In the genomic region with DNA sequence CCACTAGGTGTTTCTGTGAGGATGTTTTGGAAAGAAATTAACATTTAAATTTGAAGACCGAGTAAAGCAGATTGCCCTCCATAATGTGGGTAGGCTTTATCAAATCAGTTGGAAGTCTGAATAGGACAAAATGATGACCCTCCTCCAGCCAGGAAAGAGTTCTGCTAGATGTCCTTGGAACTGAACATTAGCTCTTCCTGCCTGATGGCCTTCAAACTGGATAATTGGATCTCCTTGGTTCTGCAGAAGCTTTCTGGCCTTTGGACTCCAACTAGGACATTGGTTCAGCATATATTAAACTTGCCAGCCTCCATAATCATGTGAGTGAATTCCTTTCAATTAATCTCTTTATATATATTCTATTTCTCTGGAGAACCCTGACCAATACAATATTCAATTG, we compare ENCODE assay signal across 1 cellular context.
TF ChIP-seq lines count a peak whose summit lies in the region.

No MANE protein-coding gene starts in this region.

TF ChIP-seq in HepG2, 621 proteins besides CTCF, POLR2A, EP300 and RAD21 (continued from another document):
- TF ChIP-seq, protein P1, sequence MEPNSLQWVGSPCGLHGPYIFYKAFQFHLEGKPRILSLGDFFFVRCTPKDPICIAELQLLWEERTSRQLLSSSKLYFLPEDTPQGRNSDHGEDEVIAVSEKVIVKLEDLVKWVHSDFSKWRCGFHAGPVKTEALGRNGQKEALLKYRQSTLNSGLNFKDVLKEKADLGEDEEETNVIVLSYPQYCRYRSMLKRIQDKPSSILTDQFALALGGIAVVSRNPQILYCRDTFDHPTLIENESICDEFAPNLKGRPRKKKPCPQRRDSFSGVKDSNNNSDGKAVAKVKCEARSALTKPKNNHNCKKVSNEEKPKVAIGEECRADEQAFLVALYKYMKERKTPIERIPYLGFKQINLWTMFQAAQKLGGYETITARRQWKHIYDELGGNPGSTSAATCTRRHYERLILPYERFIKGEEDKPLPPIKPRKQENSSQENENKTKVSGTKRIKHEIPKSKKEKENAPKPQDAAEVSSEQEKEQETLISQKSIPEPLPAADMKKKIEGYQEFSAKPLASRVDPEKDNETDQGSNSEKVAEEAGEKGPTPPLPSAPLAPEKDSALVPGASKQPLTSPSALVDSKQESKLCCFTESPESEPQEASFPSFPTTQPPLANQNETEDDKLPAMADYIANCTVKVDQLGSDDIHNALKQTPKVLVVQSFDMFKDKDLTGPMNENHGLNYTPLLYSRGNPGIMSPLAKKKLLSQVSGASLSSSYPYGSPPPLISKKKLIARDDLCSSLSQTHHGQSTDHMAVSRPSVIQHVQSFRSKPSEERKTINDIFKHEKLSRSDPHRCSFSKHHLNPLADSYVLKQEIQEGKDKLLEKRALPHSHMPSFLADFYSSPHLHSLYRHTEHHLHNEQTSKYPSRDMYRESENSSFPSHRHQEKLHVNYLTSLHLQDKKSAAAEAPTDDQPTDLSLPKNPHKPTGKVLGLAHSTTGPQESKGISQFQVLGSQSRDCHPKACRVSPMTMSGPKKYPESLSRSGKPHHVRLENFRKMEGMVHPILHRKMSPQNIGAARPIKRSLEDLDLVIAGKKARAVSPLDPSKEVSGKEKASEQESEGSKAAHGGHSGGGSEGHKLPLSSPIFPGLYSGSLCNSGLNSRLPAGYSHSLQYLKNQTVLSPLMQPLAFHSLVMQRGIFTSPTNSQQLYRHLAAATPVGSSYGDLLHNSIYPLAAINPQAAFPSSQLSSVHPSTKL (CRISPR knock-in tag; IDR thresholded peaks at IDR 0.05) = peak; percentile 71
- TF ChIP-seq HNF4A (CRISPR knock-in tag; IDR thresholded peaks at IDR 0.05) (peak; percentile 87), NCOA2 (CRISPR knock-in tag; IDR thresholded peaks at IDR 0.05) (peak; percentile 45; the same call in 1 of the 2 replicates), GATAD2A (CRISPR knock-in tag; IDR thresholded peaks at IDR 0.05) (peak; percentile 43; the same call in 1 of the 2 replicates), ETV6 (CRISPR knock-in tag; conservative IDR thresholded peaks at IDR 0.05) (no peak), DR1 (CRISPR knock-in tag; IDR thresholded peaks at IDR 0.05) (no peak), SOX5 (CRISPR knock-in tag; IDR thresholded peaks at IDR 0.05; ENCODE audit: borderline replicate concordance) (peak; percentile 75; the same call in 1 of the 2 replicates), ETV5 (CRISPR knock-in tag; IDR thresholded peaks at IDR 0.05; ENCODE audit: borderline replicate concordance) (peak; percentile 59; the same call in 1 of the 2 replicates), ZNF557 (CRISPR knock-in tag; IDR thresholded peaks at IDR 0.05) (no peak), JUN (CRISPR knock-in tag; IDR thresholded peaks at IDR 0.05) (no peak), SOX13 (IDR thresholded peaks at IDR 0.05) (peak; percentile 49; the same call in 1 of the 2 replicates), SOX13 (CRISPR knock-in tag; conservative IDR thresholded peaks at IDR 0.05 in 1 of 2, IDR thresholded peaks at IDR 0.05 in 1 of 2) (peak in 1 of 2 experiments; percentile 90; a peak in 2 of 4 replicates), SALL1 (CRISPR knock-in tag; IDR thresholded peaks at IDR 0.05) (peak; percentile 42; the same call in 1 of the 2 replicates), ESRRA (CRISPR knock-in tag; IDR thresholded peaks at IDR 0.05; ENCODE audit: low read depth) (no peak), ZNF607 (CRISPR knock-in tag; IDR thresholded peaks at IDR 0.05; ENCODE audit: borderline replicate concordance) (no peak), ZNF781 (CRISPR knock-in tag; IDR thresholded peaks at IDR 0.05; ENCODE audit: borderline replicate concordance, not compliant biosample characterization) (no peak), ZNF558 (CRISPR knock-in tag; IDR thresholded peaks at IDR 0.05; ENCODE audit: borderline replicate concordance) (no peak), ZNF367 (CRISPR knock-in tag; IDR thresholded peaks at IDR 0.05; ENCODE audit: borderline replicate concordance) (no peak), IRF2 (CRISPR knock-in tag; IDR thresholded peaks at IDR 0.05) (no peak), PHF5A (CRISPR knock-in tag; IDR thresholded peaks at IDR 0.05; ENCODE audit: low read depth, unreplicated experiment) (no peak), HMG20A (CRISPR knock-in tag; IDR thresholded peaks at IDR 0.05; ENCODE audit: borderline replicate concordance) (peak; percentile 26; the same call in 1 of the 2 replicates), MBNL3 (CRISPR knock-in tag; conservative IDR thresholded peaks at IDR 0.05) (no peak), ZNF644 (CRISPR knock-in tag; IDR thresholded peaks at IDR 0.05; ENCODE audit: low read depth) (peak; percentile 84; the same call in 1 of the 2 replicates), ISL2 (CRISPR knock-in tag; IDR thresholded peaks at IDR 0.05) (0 out of 2 replicates have a peak, but pooled peaks have one; percentile 36), ZNF101 (CRISPR knock-in tag; IDR thresholded peaks at IDR 0.05; ENCODE audit: borderline replicate concordance, low read depth) (no peak), MEIS1 (CRISPR knock-in tag; IDR thresholded peaks at IDR 0.05; ENCODE audit: borderline replicate concordance) (no peak), MYNN (CRISPR knock-in tag; IDR thresholded peaks at IDR 0.05; ENCODE audit: low read depth) (no peak), ZNF549 (CRISPR knock-in tag; IDR thresholded peaks at IDR 0.05) (no peak), MTA1 (CRISPR knock-in tag; IDR thresholded peaks at IDR 0.05; ENCODE audit: borderline replicate concordance) (no peak), MIER3 (CRISPR knock-in tag; IDR thresholded peaks at IDR 0.05; ENCODE audit: borderline replicate concordance) (no peak), ZFP36L1 (CRISPR knock-in tag; IDR thresholded peaks at IDR 0.05) (no peak), CREM (IDR thresholded peaks at IDR 0.05) (no peak), CREM (CRISPR knock-in tag; IDR thresholded peaks at IDR 0.05) (no peak), MIER2 (CRISPR knock-in tag; IDR thresholded peaks at IDR 0.05) (no peak), ZNF652 (CRISPR knock-in tag; IDR thresholded peaks at IDR 0.05; ENCODE audit: borderline replicate concordance, low read depth) (peak; percentile 53; the same call in 1 of the 2 replicates), CENPT (CRISPR knock-in tag; IDR thresholded peaks at IDR 0.05; ENCODE audit: low read depth) (no peak), DPF2 (CRISPR knock-in tag; IDR thresholded peaks at IDR 0.05; ENCODE audit: borderline replicate concordance, low read depth) (0 out of 2 replicates have a peak, but pooled peaks have one; percentile 21)
- TF ChIP-seq, protein P2, sequence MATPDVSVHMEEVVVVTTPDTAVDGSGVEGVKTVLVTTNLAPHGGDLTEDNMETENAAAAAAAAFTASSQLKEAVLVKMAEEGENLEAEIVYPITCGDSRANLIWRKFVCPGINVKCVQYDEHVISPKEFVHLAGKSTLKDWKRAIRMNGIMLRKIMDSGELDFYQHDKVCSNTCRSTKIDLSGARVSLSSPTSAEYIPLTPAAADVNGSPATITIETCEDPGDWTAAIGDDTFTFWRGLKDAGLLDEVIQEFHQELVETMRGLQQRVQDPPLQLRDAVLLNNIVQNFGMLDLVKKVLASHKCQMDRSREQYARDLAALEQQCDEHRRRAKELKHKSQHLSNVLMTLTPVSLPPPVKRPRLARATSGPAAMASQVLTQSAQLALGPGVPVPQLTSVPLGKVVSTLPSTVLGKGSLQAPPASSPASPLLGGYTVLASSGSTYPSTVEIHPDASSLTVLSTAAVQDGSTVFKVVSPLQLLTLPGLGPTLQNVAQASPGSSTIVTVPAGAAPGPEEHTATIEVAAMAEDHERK (CRISPR knock-in tag; IDR thresholded peaks at IDR 0.05; ENCODE audit: low read depth) = no peak
- TF ChIP-seq, protein P3, sequence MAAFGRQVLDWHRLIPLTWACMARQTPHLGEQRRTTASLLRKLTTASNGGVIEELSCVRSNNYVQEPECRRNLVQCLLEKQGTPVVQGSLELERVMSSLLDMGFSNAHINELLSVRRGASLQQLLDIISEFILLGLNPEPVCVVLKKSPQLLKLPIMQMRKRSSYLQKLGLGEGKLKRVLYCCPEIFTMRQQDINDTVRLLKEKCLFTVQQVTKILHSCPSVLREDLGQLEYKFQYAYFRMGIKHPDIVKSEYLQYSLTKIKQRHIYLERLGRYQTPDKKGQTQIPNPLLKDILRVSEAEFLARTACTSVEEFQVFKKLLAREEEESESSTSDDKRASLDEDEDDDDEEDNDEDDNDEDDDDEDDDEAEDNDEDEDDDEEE (CRISPR knock-in tag; IDR thresholded peaks at IDR 0.05) = no peak
- TF ChIP-seq, protein P4, sequence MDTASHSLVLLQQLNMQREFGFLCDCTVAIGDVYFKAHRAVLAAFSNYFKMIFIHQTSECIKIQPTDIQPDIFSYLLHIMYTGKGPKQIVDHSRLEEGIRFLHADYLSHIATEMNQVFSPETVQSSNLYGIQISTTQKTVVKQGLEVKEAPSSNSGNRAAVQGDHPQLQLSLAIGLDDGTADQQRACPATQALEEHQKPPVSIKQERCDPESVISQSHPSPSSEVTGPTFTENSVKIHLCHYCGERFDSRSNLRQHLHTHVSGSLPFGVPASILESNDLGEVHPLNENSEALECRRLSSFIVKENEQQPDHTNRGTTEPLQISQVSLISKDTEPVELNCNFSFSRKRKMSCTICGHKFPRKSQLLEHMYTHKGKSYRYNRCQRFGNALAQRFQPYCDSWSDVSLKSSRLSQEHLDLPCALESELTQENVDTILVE (CRISPR knock-in tag; IDR thresholded peaks at IDR 0.05) = no peak
- TF ChIP-seq, protein P5, sequence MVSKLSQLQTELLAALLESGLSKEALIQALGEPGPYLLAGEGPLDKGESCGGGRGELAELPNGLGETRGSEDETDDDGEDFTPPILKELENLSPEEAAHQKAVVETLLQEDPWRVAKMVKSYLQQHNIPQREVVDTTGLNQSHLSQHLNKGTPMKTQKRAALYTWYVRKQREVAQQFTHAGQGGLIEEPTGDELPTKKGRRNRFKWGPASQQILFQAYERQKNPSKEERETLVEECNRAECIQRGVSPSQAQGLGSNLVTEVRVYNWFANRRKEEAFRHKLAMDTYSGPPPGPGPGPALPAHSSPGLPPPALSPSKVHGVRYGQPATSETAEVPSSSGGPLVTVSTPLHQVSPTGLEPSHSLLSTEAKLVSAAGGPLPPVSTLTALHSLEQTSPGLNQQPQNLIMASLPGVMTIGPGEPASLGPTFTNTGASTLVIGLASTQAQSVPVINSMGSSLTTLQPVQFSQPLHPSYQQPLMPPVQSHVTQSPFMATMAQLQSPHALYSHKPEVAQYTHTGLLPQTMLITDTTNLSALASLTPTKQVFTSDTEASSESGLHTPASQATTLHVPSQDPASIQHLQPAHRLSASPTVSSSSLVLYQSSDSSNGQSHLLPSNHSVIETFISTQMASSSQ (IDR thresholded peaks at IDR 0.05; ENCODE audit: low read depth) = no peak
- TF ChIP-seq, protein P5 (CRISPR knock-in tag; IDR thresholded peaks at IDR 0.05; ENCODE audit: borderline replicate concordance) = no peak
- TF ChIP-seq, protein P6, sequence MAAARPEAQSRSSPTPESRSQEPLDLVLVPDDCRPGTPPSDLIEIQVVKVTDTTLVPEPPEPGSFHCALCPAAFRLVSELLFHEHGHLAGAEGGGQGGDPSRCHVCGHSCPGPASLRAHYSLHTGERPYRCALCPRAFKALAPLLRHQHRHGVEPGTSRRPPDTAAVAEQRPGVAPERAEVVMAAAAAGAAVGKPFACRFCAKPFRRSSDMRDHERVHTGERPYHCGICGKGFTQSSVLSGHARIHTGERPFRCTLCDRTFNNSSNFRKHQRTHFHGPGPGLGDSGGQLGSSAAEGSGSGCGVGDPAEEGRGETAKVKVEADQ (CRISPR knock-in tag; IDR thresholded peaks at IDR 0.05; ENCODE audit: borderline replicate concordance) = no peak
- TF ChIP-seq, protein P7, sequence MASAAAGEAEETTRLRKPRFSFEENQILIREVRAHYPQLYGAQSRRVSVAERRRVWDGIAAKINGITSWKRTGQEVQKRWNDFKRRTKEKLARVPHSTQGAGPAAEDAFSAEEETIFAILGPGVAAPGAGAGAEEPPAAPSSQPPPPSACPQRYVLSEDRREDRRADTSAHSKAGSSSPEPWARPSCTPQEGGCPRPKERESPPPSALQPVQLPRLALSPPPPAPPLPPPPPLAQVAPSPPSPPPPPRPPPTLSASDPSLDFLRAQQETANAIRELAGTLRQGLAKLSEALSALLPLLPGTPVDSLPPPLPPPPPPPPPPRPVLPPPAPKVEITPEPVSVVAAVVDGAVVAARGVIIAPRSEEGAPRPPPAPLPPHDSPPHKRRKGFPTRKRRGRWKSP (CRISPR knock-in tag; IDR thresholded peaks at IDR 0.05) = no peak
